ENCODE assay signal across 10 cellular contexts in genomic region chr13:114047358-114047881, GRCh38.
DNase-seq lines count a peak whose midpoint lies in the region; ATAC-seq and TF ChIP-seq lines count a peak whose summit lies in the region.
"Had no signal": no experiment of that assay in that cellular context is flagged by ENCODE, and none has a peak within 500 bp of the region (broad histone marks: within the 10 kb centered on the region; RNA-seq: fewer than 3 reads in every experiment).

No MANE protein-coding gene starts in this region.

- H3K9me2 ChIP-seq in DOHH2 (replicated peaks; ENCODE audit: control insufficient read depth, low read length) = no peaks in the 10 kb centered on the region

- BruUV-seq in A673 (replicated peaks; lab: Mats Ljungman, UMichigan) = no TSS peak

- H3K36me3 ChIP-seq in DOHH2 (ENCODE audit: control insufficient read depth, low read length) = no peaks in the 10 kb centered on the region
- H3K36me3 ChIP-seq in A673 (ENCODE audit: insufficient read depth, low read length, poor library complexity, severe bottlenecking) = no peaks in the 10 kb centered on the region
- peaks cover 14% of the 10 kb centered on the region for H3K36me3 ChIP-seq in MG63

- peaks cover 11% of the 10 kb centered on the region for H3K27me3 ChIP-seq in DOHH2 (ENCODE audit: control insufficient read depth, low read length)
- H3K27me3 ChIP-seq in A673 (replicated peaks; ENCODE audit: insufficient read depth, low read depth, low read length, poor library complexity) = no peaks in the 10 kb centered on the region
- H3K27me3 ChIP-seq in MG63 = no peaks in the 10 kb centered on the region
- H3K27me3 ChIP-seq: upper lobe of left lung had no signal

- peak overlapping the region; percentile 49 for H3K4me2 ChIP-seq in DOHH2 (ENCODE audit: low read length)

- intact Hi-C loops in A673 (cut with micrococcal nuclease; ENCODE audit: unreplicated experiment) = no loop called here

- CTCF ChIA-PET in A673 (lab: Charles Lee) = no interaction called here

- H3K27ac ChIP-seq in DOHH2 (ENCODE audit: low read depth, low read length) (no peak overlapping the region), A673 (ENCODE audit: low read depth, low read length, poor library complexity, severe bottlenecking) (no peak overlapping the region)
- H3K27ac ChIP-seq: upper lobe of left lung had no signal

- DNase-seq in NCI-H1105 treated with DMSO at 0.1 percent for 48 hours (lab: John Stamatoyannopoulos, UW) = peak; percentile 50
- peak; percentile 82 for DNase-seq in kidney tubule cell (ENCODE audit: low spot score)
- DNase-seq in A673 (ENCODE audit: low spot score) = no peak
- DNase-seq in MG63 = no peak
- no peak for DNase-seq in GDM1 (lab: John Stamatoyannopoulos, UW)
- DNase-seq: cerebellar nuclear complex had no signal

- H3K9me3 ChIP-seq in DOHH2 (ENCODE audit: control insufficient read depth, insufficient read depth, low read length) = no peaks in the 10 kb centered on the region
- H3K9me3 ChIP-seq in A673 (ENCODE audit: low read depth, low read length, poor library complexity, severe bottlenecking) = no peaks in the 10 kb centered on the region
- no peaks in the 10 kb centered on the region for H3K9me3 ChIP-seq in MG63
- H3K9me3 ChIP-seq: upper lobe of left lung had no signal

- H3K4me1 ChIP-seq in DOHH2 (ENCODE audit: control insufficient read depth, low read length) (peaks cover 19% of the 10 kb centered on the region), A673 (ENCODE audit: insufficient read depth, low read length, poor library complexity, severe bottlenecking) (no peaks in the 10 kb centered on the region)

- ATAC-seq in GM21367 (IDR thresholded peaks at IDR 0.05; ENCODE audit: unreplicated experiment) (peak; percentile 88), HG03135 (IDR thresholded peaks at IDR 0.05; ENCODE audit: unreplicated experiment) (no peak)

- H3K4me3 ChIP-seq in DOHH2 (ENCODE audit: low read length) = no peak overlapping the region
- H3K4me3 ChIP-seq in A673 (ENCODE audit: low read depth, low read length, poor library complexity, severe bottlenecking) = no peak overlapping the region
- no peak overlapping the region for H3K4me3 ChIP-seq in MG63
- H3K4me3 ChIP-seq: upper lobe of left lung had no signal

- H4K20me1 ChIP-seq in DOHH2 (ENCODE audit: control insufficient read depth, insufficient read depth, low read depth, low read length) = no peaks in the 10 kb centered on the region

- POLR2A ChIA-PET in A673 (lab: Charles Lee; ENCODE audit: low non-redundant PET) = no interaction called here

- H3K79me2 ChIP-seq in DOHH2 (ENCODE audit: control insufficient read depth, low read length) = no peaks in the 10 kb centered on the region

- TF ChIP-seq CTCF in DOHH2 (IDR thresholded peaks at IDR 0.05; ENCODE audit: low read depth, low read length, poor library complexity, severe bottlenecking) (no peak), A673 (conservative IDR thresholded peaks at IDR 0.05; ENCODE audit: low read depth, low read length) (no peak)

- no peaks in the 10 kb centered on the region for H3F3A ChIP-seq in DOHH2 (ENCODE audit: control insufficient read depth, insufficient read depth)

Comparison
In these comparisons a context has a peak if more than half of its experiments do, and no peak if none do; other contexts are left out.
1. DNase-seq: peak in NCI-H1105 treated with DMSO at 0.1 percent for 48 hours (single experiment) and kidney tubule cell (single experiment); none in A673 (single experiment), MG63 (single experiment) and GDM1 (single experiment).